ENCODE assay signal across 15 cellular contexts in the genomic region with DNA sequence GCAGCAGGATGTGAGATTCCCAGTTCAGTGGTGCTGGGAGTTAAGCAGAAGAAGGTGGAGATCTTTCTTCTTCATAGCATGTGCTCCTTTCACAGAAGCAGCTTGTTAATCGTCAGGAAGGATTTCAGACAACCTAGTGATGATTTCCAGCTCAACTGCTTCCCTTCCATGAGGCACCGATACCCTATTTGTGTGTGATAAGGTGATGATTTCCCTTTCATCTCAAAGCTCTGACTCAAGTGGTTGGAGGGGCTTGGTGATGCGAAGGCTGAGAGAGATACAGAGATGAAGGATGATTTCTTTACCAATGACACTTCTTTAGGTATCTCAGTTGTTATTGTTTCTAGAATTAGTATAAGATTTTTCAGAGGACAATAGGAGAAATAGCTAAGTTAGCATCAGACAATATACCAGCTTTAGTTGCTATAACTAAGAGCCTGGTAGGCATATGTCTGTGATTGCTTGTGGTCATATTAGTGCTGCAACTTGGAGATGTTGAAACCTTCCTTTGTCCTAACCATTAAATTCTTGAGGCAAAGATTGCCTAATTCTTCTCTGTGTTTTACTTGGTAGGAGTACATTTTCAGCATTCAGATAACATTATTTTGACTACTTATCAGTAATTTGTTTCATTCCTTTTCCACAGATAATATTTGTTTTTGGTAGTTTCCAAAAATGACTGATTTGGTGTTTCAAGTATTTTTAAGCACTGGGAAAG.
DNase-seq lines count a peak whose midpoint lies in the region; ATAC-seq and TF ChIP-seq lines count a peak whose summit lies in the region.
"Had no signal": no experiment of that assay in that cellular context is flagged by ENCODE, and none has a peak within 500 bp of the region (broad histone marks: within the 10 kb centered on the region; RNA-seq: fewer than 3 reads in every experiment).

No MANE protein-coding gene starts in this region.

- no peak overlapping the region for H3K4me3 ChIP-seq in HL-60 (replicated peaks; ENCODE audit: insufficient read depth, low read length)
- no peak overlapping the region for H3K4me3 ChIP-seq in astrocyte of the spinal cord (ENCODE audit: low read depth, low read length)
- H3K4me3 ChIP-seq: BLaER1 treated with 17β-estradiol and CSF1 and Interleukin-3, amounts not matched to agents 10 nM and 100 nM had no signal

- H3K27ac ChIP-seq in HL-60 (replicated peaks) = no peak overlapping the region
- H3K27ac ChIP-seq: BLaER1 treated with 17β-estradiol and CSF1 and Interleukin-3, amounts not matched to agents 10 nM and 100 nM had no signal

- ATAC-seq in left ventricle myocardium superior = peak; percentile 60
- ATAC-seq in HG03196 (IDR thresholded peaks at IDR 0.05; ENCODE audit: unreplicated experiment) = no peak
- no peak for ATAC-seq in HG03175 (IDR thresholded peaks at IDR 0.05; ENCODE audit: unreplicated experiment)
- ATAC-seq: esophagus mucosa had no signal

- intact Hi-C loops in left ventricle myocardium superior (cut with micrococcal nuclease) = no loop called here

- no peaks in the 10 kb centered on the region for H3K27me3 ChIP-seq in HL-60 (ENCODE audit: insufficient read depth, poor library complexity, severe bottlenecking)
- H3K27me3 ChIP-seq: BLaER1 treated with 17β-estradiol and CSF1 and Interleukin-3, amounts not matched to agents 10 nM and 100 nM had no signal

- DNase-seq in AG08395 (ENCODE audit: low spot score) (peak; percentile 76), HL-60 (ENCODE audit: low read depth in 1 of 2, low spot score in 1 of 2) (peak; percentile 66 to 79), astrocyte of the spinal cord (ENCODE audit: low read depth, low spot score) (peak; percentile 52), left ventricle myocardium superior (no peak), HUDEP-2 (lab: John Stamatoyannopoulos, UW; ENCODE audit: unreplicated experiment in 76 of 76) (no peak), GM19240 (ENCODE audit: insufficient read length, low spot score) (no peak)
- DNase-seq: activated B cell treated with CpG ODN at 0.5 μM for 24 hours; activated T-cell treated with anti-CD3 and anti-CD28 coated beads, Interleukin-2, amount 50 U/mL, for 24 hours; anterior cingulate cortex; NCI-H510A; stimulated activated CD8-positive, alpha-beta memory T cell treated with anti-CD3 and anti-CD28 coated beads, Interleukin-4, amount 100 ng/mL, for 48 hours had no signal

- in situ Hi-C loops in astrocyte of the spinal cord (cut with HindIII; ENCODE audit: low sequenced_read_pairs) = no loop called here

- TF ChIP-seq CTCF in HL-60 (IDR thresholded peaks at IDR 0.05; ENCODE audit: insufficient read depth, low read length) (no peak), astrocyte of the spinal cord (IDR thresholded peaks at IDR 0.05; ENCODE audit: low read depth, low read length) (no peak)

Comparison
In these comparisons a context has a peak if more than half of its experiments do, and no peak if none do; other contexts are left out.
1. DNase-seq: peak in AG08395 (single experiment), HL-60 (2 of 2) and astrocyte of the spinal cord (single experiment); none in left ventricle myocardium superior (single experiment), HUDEP-2 (0 of 76) and GM19240 (single experiment).